ENCODE assay signal across 21 cellular contexts in the genomic region with DNA sequence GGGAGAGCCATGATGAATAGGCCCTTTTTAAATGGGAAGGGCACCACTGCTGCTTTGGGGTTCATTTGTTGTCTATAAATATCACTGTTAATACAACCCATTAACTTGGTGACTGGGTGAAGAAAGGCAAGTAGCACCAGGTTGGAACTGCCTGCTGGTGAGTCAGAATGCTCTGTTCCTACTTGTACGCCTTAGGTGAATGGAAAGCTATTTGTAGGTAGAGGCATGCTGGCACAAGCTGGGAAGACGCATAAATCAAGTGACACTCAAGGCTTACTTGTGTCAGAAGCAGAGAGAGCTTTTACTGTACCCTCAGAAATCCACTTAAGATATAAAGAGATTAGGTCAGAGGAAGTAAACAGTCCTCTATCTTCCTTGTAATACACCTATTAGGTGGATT.
DNase-seq lines count a peak whose midpoint lies in the region; ATAC-seq, FAIRE-seq and TF ChIP-seq lines count a peak whose summit lies in the region.
"Had no signal": no experiment of that assay in that cellular context is flagged by ENCODE, and none has a peak within 500 bp of the region (broad histone marks: within the 10 kb centered on the region; RNA-seq: fewer than 3 reads in every experiment).

No MANE protein-coding gene starts in this region.

- intact Hi-C loops in vagina (cut with DNase I) = no loop called here

- no peaks in the 10 kb centered on the region for H3K9me3 ChIP-seq in vagina
- H3K9me3 ChIP-seq in gastroesophageal sphincter = no peaks in the 10 kb centered on the region
- H3K9me3 ChIP-seq: A549, Peyer's patch, SK-N-SH had no signal

- H3K36me3 ChIP-seq in kidney epithelial cell (ENCODE audit: control insufficient read depth, insufficient read depth, low read length) (no peaks in the 10 kb centered on the region), vagina (no peaks in the 10 kb centered on the region), gastroesophageal sphincter (no peaks in the 10 kb centered on the region)
- H3K36me3 ChIP-seq: Peyer's patch had no signal

- H3K4me1 ChIP-seq in vagina (peaks cover 9% of the 10 kb centered on the region), gastroesophageal sphincter (peaks cover 0 to 6% (median 0%) of the 10 kb centered on the region in 3 donors)
- H3K4me1 ChIP-seq: Peyer's patch had no signal

- peak; percentile 52 for FAIRE-seq in urothelium cell line (lab: Jason Lieb, UNC)
- FAIRE-seq: A549, islet of Langerhans had no signal

- 90 to 93% methylated on average over 2 of the region's 2 CpGs for WGBS in gastroesophageal sphincter (ENCODE audit: low coverage in 1 of 2), 2 donors

- H3K4me3 ChIP-seq in kidney epithelial cell (ENCODE audit: low read depth, low read length) (no peak overlapping the region), vagina (no peak overlapping the region), gastroesophageal sphincter (no peak overlapping the region)
- H3K4me3 ChIP-seq: A549, Peyer's patch had no signal

- no peak for TF ChIP-seq POLR2A in vagina (IDR thresholded peaks at IDR 0.05)
- no peak for TF ChIP-seq POLR2A in gastroesophageal sphincter (IDR thresholded peaks at IDR 0.05)

- no peak for TF ChIP-seq EP300 in gastroesophageal sphincter (IDR thresholded peaks at IDR 0.05)

- H3K27ac ChIP-seq in vagina = no peak overlapping the region
- H3K27ac ChIP-seq in gastroesophageal sphincter = no peak overlapping the region
- H3K27ac ChIP-seq: A549, Peyer's patch had no signal

- TF ChIP-seq CTCF in kidney epithelial cell (IDR thresholded peaks at IDR 0.05; ENCODE audit: insufficient read depth, low read length, poor library complexity, severe bottlenecking) (no peak), vagina (IDR thresholded peaks at IDR 0.05) (no peak), gastroesophageal sphincter (IDR thresholded peaks at IDR 0.05) (no peak)

- DNase-seq in NCI-H2227 (lab: John Stamatoyannopoulos, UW; ENCODE audit: unreplicated experiment) (peak; percentile 2), NCI-H2227 treated with DMSO at 0.1 percent for 48 hours (lab: John Stamatoyannopoulos, UW) (no peak), SK-N-DZ (ENCODE audit: low spot score) (peak; percentile 19), kidney epithelial cell (ENCODE audit: low read depth) (peak; percentile 37), urothelium cell line (ENCODE audit: low spot score) (no peak), vagina (ENCODE audit: extremely low spot score in 2 of 2) (no peak)
- DNase-seq: activated B cell treated with CpG ODN at 0.5 μM for 24 hours; activated naive CD8-positive, alpha-beta T cell treated with anti-CD3 and anti-CD28 coated beads for 36 hours; Calu3; effector memory CD8-positive, alpha-beta T cell; GF-D8; H9; NCI-H2081; nephron progenitor cell; Peyer's patch; SK-N-SH; stimulated activated CD4-positive, alpha-beta T cell treated with anti-CD3 and anti-CD28 coated beads, Interleukin-4, amount 100 ng/mL, for 4 hours had no signal

- ATAC-seq in GM19035 (IDR thresholded peaks at IDR 0.05; ENCODE audit: unreplicated experiment) (no peak), gastroesophageal sphincter (no peak)
- ATAC-seq: A549; effector memory CD8-positive, alpha-beta T cell had no signal

- H3K27me3 ChIP-seq in kidney epithelial cell (ENCODE audit: control insufficient read depth, insufficient read depth, low read length) (no peaks in the 10 kb centered on the region), vagina (no peaks in the 10 kb centered on the region), gastroesophageal sphincter (no peaks in the 10 kb centered on the region)
- H3K27me3 ChIP-seq: Peyer's patch had no signal

Comparison
In these comparisons a context has a peak if more than half of its experiments do, and no peak if none do; other contexts are left out.
1. DNase-seq: peak in NCI-H2227 (single experiment), SK-N-DZ (single experiment) and kidney epithelial cell (single experiment); none in NCI-H2227 treated with DMSO at 0.1 percent for 48 hours (single experiment), urothelium cell line (single experiment) and vagina (0 of 2).